Comparison of ENCODE assay signal across 8 cellular contexts in genomic region chr19:8526345-8527062, GRCh38. TPM values are rescaled to one million over a fixed set of nuclear protein-coding genes. Genes with fewer than 3 reads are reported as not detected.
DNase-seq lines count a peak whose midpoint lies in the region; ATAC-seq and TF ChIP-seq lines count a peak whose summit lies in the region.

No MANE protein-coding gene starts in this region.

- no peak overlapping the region for H3K4me3 Mint-ChIP-seq in CD4-positive, alpha-beta T cell

- no peaks in the 10 kb centered on the region for H3K27me3 Mint-ChIP-seq in CD4-positive, alpha-beta T cell

- peak overlapping the region; percentile 58 for H3K27ac Mint-ChIP-seq in CD4-positive, alpha-beta T cell

- no peaks in the 10 kb centered on the region for H3K9me3 ChIP-seq in CD4-positive, alpha-beta T cell (ENCODE audit: control insufficient read depth, low read length)
- H3K9me3 ChIP-seq in right cardiac atrium (ENCODE audit: control insufficient read depth, low read length): no peaks in the 10 kb centered on the region

- no peaks in the 10 kb centered on the region for H3K9me3 Mint-ChIP-seq in CD4-positive, alpha-beta T cell

- H3K27ac ChIP-seq in CD4-positive, alpha-beta T cell (ENCODE audit: low read depth, low read length): no peak overlapping the region
- H3K27ac ChIP-seq in right cardiac atrium (ENCODE audit: low read length): peak overlapping the region; percentile 55

- no peaks in the 10 kb centered on the region for H3K27me3 ChIP-seq in CD4-positive, alpha-beta T cell (ENCODE audit: control insufficient read depth, insufficient read depth, low read length)
- no peaks in the 10 kb centered on the region for H3K27me3 ChIP-seq in right cardiac atrium (ENCODE audit: control insufficient read depth, insufficient read depth)

- peaks cover 33% of the 10 kb centered on the region for H3K36me3 Mint-ChIP-seq in CD4-positive, alpha-beta T cell (ENCODE audit: low read depth)

- POLR2A ChIA-PET in CD4-positive, alpha-beta T cell (lab: Charles Lee): interaction anchor here (2.4 kb wide), 1 partner anchor 13 kb away, joined by 8 read pairs; the partner anchor contains the start of gene ZNF414

- CTCF ChIA-PET in CD4-positive, alpha-beta T cell (lab: Charles Lee): no interaction called here

- TF ChIP-seq CTCF in CD4-positive, alpha-beta T cell (IDR thresholded peaks at IDR 0.05): no peak

- ATAC-seq in CD4-positive, alpha-beta T cell (ENCODE audit: poor library complexity): no peak
- ATAC-seq in right cardiac atrium: peak; percentile 84 to 87
- ATAC-seq in HG03442 (IDR thresholded peaks at IDR 0.05; ENCODE audit: unreplicated experiment): no peak

- no peak for DNase-seq in CD4-positive, alpha-beta T cell
- DNase-seq in NCI-H1092 treated with DMSO at 0.1 percent for 48 hours (lab: John Stamatoyannopoulos, UW) (peak; percentile 79), anterior cingulate cortex (lab: John Stamatoyannopoulos, UW) (peak in 57 of 58 donors; percentile 16 to 90 (median 76)), right cardiac atrium (peak; percentile 92 to 97 (median 96)), posterior vena cava (ENCODE audit: low spot score) (peak; percentile 95), NCI-H187 treated with DMSO at 0.1 percent for 48 hours (lab: John Stamatoyannopoulos, UW) (no peak)
- DNase-seq in stimulated activated CD4-positive, alpha-beta T cell treated with anti-CD3 and anti-CD28 coated beads, Interleukin-4, amount 100 ng/mL, for 24 hours: no peak

- H3K4me1 ChIP-seq in right cardiac atrium (ENCODE audit: control insufficient read depth, insufficient read depth, low read length): peaks cover 2% of the 10 kb centered on the region

- 17% methylated on average over 57 of the region's 57 CpGs for WGBS in right cardiac atrium

- intact Hi-C loops in CD4-positive, alpha-beta T cell (cut with DNase I, micrococcal nuclease): no loop called here
- intact Hi-C loops in right cardiac atrium (cut with DNase I) (no loop called here), posterior vena cava (cut with DNase I) (no loop called here)

- peaks cover 12% of the 10 kb centered on the region for H3K4me1 Mint-ChIP-seq in CD4-positive, alpha-beta T cell (ENCODE audit: low read depth)

- H3K4me3 ChIP-seq in right cardiac atrium (ENCODE audit: low read length): peak overlapping the region; percentile 50

RNA-seq across cellular contexts. Expression of gene ZNF414, which starts 12.5 kb away (rescaled TPM):
- 10 to 100 TPM; 36.3 to 38.0 TPM for total RNA-seq in CD4-positive, alpha-beta T cell
- total RNA-seq in right cardiac atrium (10 to 100 TPM; 13.4 to 16.4 (median 16.1) TPM), posterior vena cava (10 to 100 TPM; 15.9 to 16.0 TPM)
- 19.3 TPM for polyA plus RNA-seq in right cardiac atrium

RNA-seq across cellular contexts. Expression of gene PRAM1, which starts 24.1 kb away (rescaled TPM):
- total RNA-seq in CD4-positive, alpha-beta T cell: 1 to 10 TPM; 4.3 to 6.3 TPM
- total RNA-seq in right cardiac atrium: 1 to 10 TPM in 2 of 4 donors, under 1 TPM in 2; 0.31 to 3.1 (median 0.99) TPM
- polyA plus RNA-seq in right cardiac atrium: 0.61 TPM
- 1 to 10 TPM; 1.5 to 2.6 TPM for total RNA-seq in posterior vena cava

RNA-seq across cellular contexts. Expression of gene MYO1F, which starts 50.7 kb away (rescaled TPM):
- 10 to 100 TPM; 66.7 to 67.4 TPM for total RNA-seq in CD4-positive, alpha-beta T cell
- total RNA-seq in right cardiac atrium (10 to 100 TPM; 11.3 to 23.2 (median 15.3) TPM), posterior vena cava (10 to 100 TPM; 19.1 to 37.3 TPM)
- polyA plus RNA-seq in right cardiac atrium: 9.3 TPM

Comparison
In these comparisons a context has a peak if more than half of its experiments do, and no peak if none do; other contexts are left out.
1. ATAC-seq: peak in right cardiac atrium (2 of 2); none in CD4-positive, alpha-beta T cell (single experiment) and HG03442 (single experiment).
2. DNase-seq: peak in NCI-H1092 treated with DMSO at 0.1 percent for 48 hours (single experiment), anterior cingulate cortex (57 of 58), right cardiac atrium (3 of 3) and posterior vena cava (single experiment); none in CD4-positive, alpha-beta T cell (0 of 10), NCI-H187 treated with DMSO at 0.1 percent for 48 hours (single experiment) and stimulated activated CD4-positive, alpha-beta T cell treated with anti-CD3 and anti-CD28 coated beads, Interleukin-4, amount 100 ng/mL, for 24 hours (single experiment).